In the genomic region with DNA sequence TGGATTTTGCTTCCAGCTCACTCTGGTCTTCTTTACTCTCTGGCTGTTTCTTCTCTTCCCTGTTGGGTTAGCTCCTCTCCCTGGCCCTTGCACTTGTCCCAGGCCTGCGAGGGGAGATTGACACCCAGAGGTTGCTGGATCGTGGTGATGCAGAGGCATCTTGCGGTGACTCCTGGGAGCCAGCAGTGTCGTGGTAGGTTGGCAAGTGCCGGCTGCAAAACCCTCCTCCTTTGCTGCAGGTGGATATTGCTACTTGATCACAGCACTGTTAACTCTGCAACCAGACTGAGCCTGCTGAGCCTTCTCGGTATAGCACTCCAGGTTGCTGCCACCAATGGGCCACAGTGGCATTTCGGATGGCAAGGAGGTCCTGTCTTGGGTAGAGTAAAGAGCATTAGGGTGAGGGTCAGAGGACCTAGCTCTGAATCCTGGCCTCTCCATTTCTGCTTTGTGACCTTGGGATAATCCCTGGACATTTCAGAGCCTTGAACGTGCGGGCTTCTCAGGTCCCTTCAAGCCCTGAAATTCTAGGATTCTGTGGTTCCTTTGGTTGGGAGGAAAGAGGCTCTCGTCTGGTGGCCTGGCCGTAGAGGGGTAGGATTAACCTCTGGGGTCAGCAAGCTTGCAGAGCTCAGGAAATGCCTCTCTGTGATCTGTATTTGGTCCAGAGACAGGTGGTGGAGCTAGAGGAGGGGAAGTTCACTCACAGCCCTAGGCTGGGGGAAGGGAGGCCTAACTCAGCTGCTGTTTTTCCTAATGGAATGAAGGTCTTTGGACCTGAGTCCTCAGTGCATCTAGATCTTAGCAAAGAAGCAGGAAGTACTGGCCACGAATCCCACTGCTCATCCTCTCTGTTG, we compare ENCODE assay signal across 1 cellular context.
A peak's percentile ranks its signal among the peaks of the same experiment; 100 is the strongest.
TF ChIP-seq lines count a peak whose summit lies in the region.

No MANE protein-coding gene starts in this region.

TF ChIP-seq in HepG2, 621 proteins besides CTCF, POLR2A, EP300 and RAD21 (continued from another document and continues in another):
- TF ChIP-seq, protein P1, sequence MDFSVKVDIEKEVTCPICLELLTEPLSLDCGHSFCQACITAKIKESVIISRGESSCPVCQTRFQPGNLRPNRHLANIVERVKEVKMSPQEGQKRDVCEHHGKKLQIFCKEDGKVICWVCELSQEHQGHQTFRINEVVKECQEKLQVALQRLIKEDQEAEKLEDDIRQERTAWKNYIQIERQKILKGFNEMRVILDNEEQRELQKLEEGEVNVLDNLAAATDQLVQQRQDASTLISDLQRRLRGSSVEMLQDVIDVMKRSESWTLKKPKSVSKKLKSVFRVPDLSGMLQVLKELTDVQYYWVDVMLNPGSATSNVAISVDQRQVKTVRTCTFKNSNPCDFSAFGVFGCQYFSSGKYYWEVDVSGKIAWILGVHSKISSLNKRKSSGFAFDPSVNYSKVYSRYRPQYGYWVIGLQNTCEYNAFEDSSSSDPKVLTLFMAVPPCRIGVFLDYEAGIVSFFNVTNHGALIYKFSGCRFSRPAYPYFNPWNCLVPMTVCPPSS (IDR thresholded peaks at IDR 0.05), result no peak
- TF ChIP-seq, protein P2, sequence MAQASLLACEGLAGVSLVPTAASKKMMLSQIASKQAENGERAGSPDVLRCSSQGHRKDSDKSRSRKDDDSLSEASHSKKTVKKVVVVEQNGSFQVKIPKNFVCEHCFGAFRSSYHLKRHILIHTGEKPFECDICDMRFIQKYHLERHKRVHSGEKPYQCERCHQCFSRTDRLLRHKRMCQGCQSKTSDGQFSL (CRISPR knock-in tag; IDR thresholded peaks at IDR 0.05), result no peak
- TF ChIP-seq ZKSCAN8 (CRISPR knock-in tag; IDR thresholded peaks at IDR 0.05; ENCODE audit: borderline replicate concordance), result no peak
- TF ChIP-seq YEATS2 (CRISPR knock-in tag; IDR thresholded peaks at IDR 0.05; ENCODE audit: borderline replicate concordance), result 0 out of 2 replicates have a peak, but pooled peaks have one; percentile 37
- TF ChIP-seq SRY (CRISPR knock-in tag; IDR thresholded peaks at IDR 0.05), result no peak
- TF ChIP-seq HNRNPK (IDR thresholded peaks at IDR 0.05; ENCODE audit: low read depth, low read length, poor library complexity, severe bottlenecking), result no peak
- no peak for TF ChIP-seq MYNN (CRISPR knock-in tag; IDR thresholded peaks at IDR 0.05; ENCODE audit: low read depth)
- no peak for TF ChIP-seq TBP (CRISPR knock-in tag; IDR thresholded peaks at IDR 0.05)
- 0 out of 2 replicates have a peak, but pooled peaks have one; percentile 50 for TF ChIP-seq TOPORS (CRISPR knock-in tag; IDR thresholded peaks at IDR 0.05)
- TF ChIP-seq FOXP1 (IDR thresholded peaks at IDR 0.05), result no peak
- TF ChIP-seq FOXP1 (CRISPR knock-in tag; IDR thresholded peaks at IDR 0.05), result peak; percentile 37; the same call in 1 of the 2 replicates
- TF ChIP-seq, protein P3, sequence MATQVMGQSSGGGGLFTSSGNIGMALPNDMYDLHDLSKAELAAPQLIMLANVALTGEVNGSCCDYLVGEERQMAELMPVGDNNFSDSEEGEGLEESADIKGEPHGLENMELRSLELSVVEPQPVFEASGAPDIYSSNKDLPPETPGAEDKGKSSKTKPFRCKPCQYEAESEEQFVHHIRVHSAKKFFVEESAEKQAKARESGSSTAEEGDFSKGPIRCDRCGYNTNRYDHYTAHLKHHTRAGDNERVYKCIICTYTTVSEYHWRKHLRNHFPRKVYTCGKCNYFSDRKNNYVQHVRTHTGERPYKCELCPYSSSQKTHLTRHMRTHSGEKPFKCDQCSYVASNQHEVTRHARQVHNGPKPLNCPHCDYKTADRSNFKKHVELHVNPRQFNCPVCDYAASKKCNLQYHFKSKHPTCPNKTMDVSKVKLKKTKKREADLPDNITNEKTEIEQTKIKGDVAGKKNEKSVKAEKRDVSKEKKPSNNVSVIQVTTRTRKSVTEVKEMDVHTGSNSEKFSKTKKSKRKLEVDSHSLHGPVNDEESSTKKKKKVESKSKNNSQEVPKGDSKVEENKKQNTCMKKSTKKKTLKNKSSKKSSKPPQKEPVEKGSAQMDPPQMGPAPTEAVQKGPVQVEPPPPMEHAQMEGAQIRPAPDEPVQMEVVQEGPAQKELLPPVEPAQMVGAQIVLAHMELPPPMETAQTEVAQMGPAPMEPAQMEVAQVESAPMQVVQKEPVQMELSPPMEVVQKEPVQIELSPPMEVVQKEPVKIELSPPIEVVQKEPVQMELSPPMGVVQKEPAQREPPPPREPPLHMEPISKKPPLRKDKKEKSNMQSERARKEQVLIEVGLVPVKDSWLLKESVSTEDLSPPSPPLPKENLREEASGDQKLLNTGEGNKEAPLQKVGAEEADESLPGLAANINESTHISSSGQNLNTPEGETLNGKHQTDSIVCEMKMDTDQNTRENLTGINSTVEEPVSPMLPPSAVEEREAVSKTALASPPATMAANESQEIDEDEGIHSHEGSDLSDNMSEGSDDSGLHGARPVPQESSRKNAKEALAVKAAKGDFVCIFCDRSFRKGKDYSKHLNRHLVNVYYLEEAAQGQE (IDR thresholded peaks at IDR 0.05; ENCODE audit: borderline replicate concordance in 1 of 2, low read depth in 1 of 2, low read length in 2 of 2), result no peak; a peak in 1 of 4 replicates
- TF ChIP-seq ZNF496 (CRISPR knock-in tag; IDR thresholded peaks at IDR 0.05; ENCODE audit: insufficient replicate concordance), result no peak
- TF ChIP-seq HMG20B (CRISPR knock-in tag; conservative IDR thresholded peaks at IDR 0.05), result 0 out of 2 replicates have a peak, but pooled peaks have one; percentile 29
- TF ChIP-seq, protein P4, sequence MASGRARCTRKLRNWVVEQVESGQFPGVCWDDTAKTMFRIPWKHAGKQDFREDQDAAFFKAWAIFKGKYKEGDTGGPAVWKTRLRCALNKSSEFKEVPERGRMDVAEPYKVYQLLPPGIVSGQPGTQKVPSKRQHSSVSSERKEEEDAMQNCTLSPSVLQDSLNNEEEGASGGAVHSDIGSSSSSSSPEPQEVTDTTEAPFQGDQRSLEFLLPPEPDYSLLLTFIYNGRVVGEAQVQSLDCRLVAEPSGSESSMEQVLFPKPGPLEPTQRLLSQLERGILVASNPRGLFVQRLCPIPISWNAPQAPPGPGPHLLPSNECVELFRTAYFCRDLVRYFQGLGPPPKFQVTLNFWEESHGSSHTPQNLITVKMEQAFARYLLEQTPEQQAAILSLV (CRISPR knock-in tag; IDR thresholded peaks at IDR 0.05; ENCODE audit: borderline replicate concordance), result no peak
- TF ChIP-seq, protein P5, sequence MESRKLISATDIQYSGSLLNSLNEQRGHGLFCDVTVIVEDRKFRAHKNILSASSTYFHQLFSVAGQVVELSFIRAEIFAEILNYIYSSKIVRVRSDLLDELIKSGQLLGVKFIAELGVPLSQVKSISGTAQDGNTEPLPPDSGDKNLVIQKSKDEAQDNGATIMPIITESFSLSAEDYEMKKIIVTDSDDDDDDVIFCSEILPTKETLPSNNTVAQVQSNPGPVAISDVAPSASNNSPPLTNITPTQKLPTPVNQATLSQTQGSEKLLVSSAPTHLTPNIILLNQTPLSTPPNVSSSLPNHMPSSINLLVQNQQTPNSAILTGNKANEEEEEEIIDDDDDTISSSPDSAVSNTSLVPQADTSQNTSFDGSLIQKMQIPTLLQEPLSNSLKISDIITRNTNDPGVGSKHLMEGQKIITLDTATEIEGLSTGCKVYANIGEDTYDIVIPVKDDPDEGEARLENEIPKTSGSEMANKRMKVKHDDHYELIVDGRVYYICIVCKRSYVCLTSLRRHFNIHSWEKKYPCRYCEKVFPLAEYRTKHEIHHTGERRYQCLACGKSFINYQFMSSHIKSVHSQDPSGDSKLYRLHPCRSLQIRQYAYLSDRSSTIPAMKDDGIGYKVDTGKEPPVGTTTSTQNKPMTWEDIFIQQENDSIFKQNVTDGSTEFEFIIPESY (CRISPR knock-in tag; IDR thresholded peaks at IDR 0.05), result no peak
- TF ChIP-seq MIXL1 (CRISPR knock-in tag; IDR thresholded peaks at IDR 0.05), result peak; percentile 89
- TF ChIP-seq NR2F1 (CRISPR knock-in tag; IDR thresholded peaks at IDR 0.05), result peak; percentile 57 to 74; a peak in 3 of 4 replicates
- TF ChIP-seq ZNF652 (CRISPR knock-in tag; IDR thresholded peaks at IDR 0.05; ENCODE audit: borderline replicate concordance, low read depth), result peak; percentile 15; the same call in 1 of the 2 replicates
- TF ChIP-seq ZNF557 (CRISPR knock-in tag; IDR thresholded peaks at IDR 0.05), result no peak
- no peak for TF ChIP-seq ATF7-NPFF (CRISPR knock-in tag; IDR thresholded peaks at IDR 0.05; ENCODE audit: low read depth)
- no peak for TF ChIP-seq ZNF775 (CRISPR knock-in tag; IDR thresholded peaks at IDR 0.05; ENCODE audit: borderline replicate concordance)
- TF ChIP-seq ZNF709 (CRISPR knock-in tag; IDR thresholded peaks at IDR 0.05), result no peak
- TF ChIP-seq ZNF749 (CRISPR knock-in tag; IDR thresholded peaks at IDR 0.05; ENCODE audit: borderline replicate concordance), result no peak
- no peak for TF ChIP-seq LCORL (IDR thresholded peaks at IDR 0.05)
- peak; percentile 81 for TF ChIP-seq LCORL (CRISPR knock-in tag; IDR thresholded peaks at IDR 0.05)
- TF ChIP-seq NFE2 (CRISPR knock-in tag; IDR thresholded peaks at IDR 0.05), result no peak
- TF ChIP-seq CC2D1A (CRISPR knock-in tag; IDR thresholded peaks at IDR 0.05), result no peak
- no peak for TF ChIP-seq GZF1 (CRISPR knock-in tag; IDR thresholded peaks at IDR 0.05)
- TF ChIP-seq ZNF891 (CRISPR knock-in tag; IDR thresholded peaks at IDR 0.05), result no peak
- peak; percentile 92 for TF ChIP-seq HNF4G (IDR thresholded peaks at IDR 0.05; ENCODE audit: borderline replicate concordance, low read depth, low read length)
- TF ChIP-seq HNF4G (CRISPR knock-in tag; IDR thresholded peaks at IDR 0.05; ENCODE audit: borderline replicate concordance, low read depth), result peak; percentile 94
- TF ChIP-seq EED (CRISPR knock-in tag; IDR thresholded peaks at IDR 0.05), result no peak
- TF ChIP-seq SP4 (CRISPR knock-in tag; IDR thresholded peaks at IDR 0.05), result no peak
- no peak for TF ChIP-seq ZNF20 (CRISPR knock-in tag; IDR thresholded peaks at IDR 0.05)
- TF ChIP-seq, protein P6, sequence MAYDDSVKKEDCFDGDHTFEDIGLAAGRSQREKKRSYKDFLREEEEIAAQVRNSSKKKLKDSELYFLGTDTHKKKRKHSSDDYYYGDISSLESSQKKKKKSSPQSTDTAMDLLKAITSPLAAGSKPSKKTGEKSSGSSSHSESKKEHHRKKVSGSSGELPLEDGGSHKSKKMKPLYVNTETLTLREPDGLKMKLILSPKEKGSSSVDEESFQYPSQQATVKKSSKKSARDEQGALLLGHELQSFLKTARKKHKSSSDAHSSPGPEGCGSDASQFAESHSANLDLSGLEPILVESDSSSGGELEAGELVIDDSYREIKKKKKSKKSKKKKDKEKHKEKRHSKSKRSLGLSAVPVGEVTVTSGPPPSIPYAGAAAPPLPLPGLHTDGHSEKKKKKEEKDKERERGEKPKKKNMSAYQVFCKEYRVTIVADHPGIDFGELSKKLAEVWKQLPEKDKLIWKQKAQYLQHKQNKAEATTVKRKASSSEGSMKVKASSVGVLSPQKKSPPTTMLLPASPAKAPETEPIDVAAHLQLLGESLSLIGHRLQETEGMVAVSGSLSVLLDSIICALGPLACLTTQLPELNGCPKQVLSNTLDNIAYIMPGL (CRISPR knock-in tag; IDR thresholded peaks at IDR 0.05; ENCODE audit: borderline replicate concordance in 1 of 2, low read depth in 1 of 2), result peak; percentile 42 to 70; a peak in 2 of 4 replicates
- TF ChIP-seq, protein P7, sequence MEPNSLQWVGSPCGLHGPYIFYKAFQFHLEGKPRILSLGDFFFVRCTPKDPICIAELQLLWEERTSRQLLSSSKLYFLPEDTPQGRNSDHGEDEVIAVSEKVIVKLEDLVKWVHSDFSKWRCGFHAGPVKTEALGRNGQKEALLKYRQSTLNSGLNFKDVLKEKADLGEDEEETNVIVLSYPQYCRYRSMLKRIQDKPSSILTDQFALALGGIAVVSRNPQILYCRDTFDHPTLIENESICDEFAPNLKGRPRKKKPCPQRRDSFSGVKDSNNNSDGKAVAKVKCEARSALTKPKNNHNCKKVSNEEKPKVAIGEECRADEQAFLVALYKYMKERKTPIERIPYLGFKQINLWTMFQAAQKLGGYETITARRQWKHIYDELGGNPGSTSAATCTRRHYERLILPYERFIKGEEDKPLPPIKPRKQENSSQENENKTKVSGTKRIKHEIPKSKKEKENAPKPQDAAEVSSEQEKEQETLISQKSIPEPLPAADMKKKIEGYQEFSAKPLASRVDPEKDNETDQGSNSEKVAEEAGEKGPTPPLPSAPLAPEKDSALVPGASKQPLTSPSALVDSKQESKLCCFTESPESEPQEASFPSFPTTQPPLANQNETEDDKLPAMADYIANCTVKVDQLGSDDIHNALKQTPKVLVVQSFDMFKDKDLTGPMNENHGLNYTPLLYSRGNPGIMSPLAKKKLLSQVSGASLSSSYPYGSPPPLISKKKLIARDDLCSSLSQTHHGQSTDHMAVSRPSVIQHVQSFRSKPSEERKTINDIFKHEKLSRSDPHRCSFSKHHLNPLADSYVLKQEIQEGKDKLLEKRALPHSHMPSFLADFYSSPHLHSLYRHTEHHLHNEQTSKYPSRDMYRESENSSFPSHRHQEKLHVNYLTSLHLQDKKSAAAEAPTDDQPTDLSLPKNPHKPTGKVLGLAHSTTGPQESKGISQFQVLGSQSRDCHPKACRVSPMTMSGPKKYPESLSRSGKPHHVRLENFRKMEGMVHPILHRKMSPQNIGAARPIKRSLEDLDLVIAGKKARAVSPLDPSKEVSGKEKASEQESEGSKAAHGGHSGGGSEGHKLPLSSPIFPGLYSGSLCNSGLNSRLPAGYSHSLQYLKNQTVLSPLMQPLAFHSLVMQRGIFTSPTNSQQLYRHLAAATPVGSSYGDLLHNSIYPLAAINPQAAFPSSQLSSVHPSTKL (CRISPR knock-in tag; IDR thresholded peaks at IDR 0.05), result peak; percentile 83
- peak; percentile 77 for TF ChIP-seq SALL1 (CRISPR knock-in tag; IDR thresholded peaks at IDR 0.05)
- peak; percentile 78; the same call in 1 of the 2 replicates for TF ChIP-seq DPF2 (CRISPR knock-in tag; IDR thresholded peaks at IDR 0.05; ENCODE audit: borderline replicate concordance, low read depth)
- TF ChIP-seq ETV5 (CRISPR knock-in tag; IDR thresholded peaks at IDR 0.05; ENCODE audit: borderline replicate concordance), result peak; percentile 87; the same call in 1 of the 2 replicates
- TF ChIP-seq BHLHE40 (IDR thresholded peaks at IDR 0.05; ENCODE audit: low read length), result no peak
- no peak for TF ChIP-seq JDP2 (CRISPR knock-in tag; IDR thresholded peaks at IDR 0.05; ENCODE audit: borderline replicate concordance)
- peak; percentile 88; the same call in 1 of the 2 replicates for TF ChIP-seq ELF4 (CRISPR knock-in tag; IDR thresholded peaks at IDR 0.05; ENCODE audit: borderline replicate concordance)
- TF ChIP-seq SNAI1 (CRISPR knock-in tag; IDR thresholded peaks at IDR 0.05; ENCODE audit: borderline replicate concordance), result no peak
- no peak for TF ChIP-seq ZNF577 (CRISPR knock-in tag; IDR thresholded peaks at IDR 0.05; ENCODE audit: borderline replicate concordance, low read depth)
- TF ChIP-seq HOXA5 (CRISPR knock-in tag; IDR thresholded peaks at IDR 0.05), result 0 out of 2 replicates have a peak, but pooled peaks have one; percentile 36
- no peak for TF ChIP-seq CENPT (CRISPR knock-in tag; IDR thresholded peaks at IDR 0.05; ENCODE audit: low read depth)
- TF ChIP-seq, protein P8, sequence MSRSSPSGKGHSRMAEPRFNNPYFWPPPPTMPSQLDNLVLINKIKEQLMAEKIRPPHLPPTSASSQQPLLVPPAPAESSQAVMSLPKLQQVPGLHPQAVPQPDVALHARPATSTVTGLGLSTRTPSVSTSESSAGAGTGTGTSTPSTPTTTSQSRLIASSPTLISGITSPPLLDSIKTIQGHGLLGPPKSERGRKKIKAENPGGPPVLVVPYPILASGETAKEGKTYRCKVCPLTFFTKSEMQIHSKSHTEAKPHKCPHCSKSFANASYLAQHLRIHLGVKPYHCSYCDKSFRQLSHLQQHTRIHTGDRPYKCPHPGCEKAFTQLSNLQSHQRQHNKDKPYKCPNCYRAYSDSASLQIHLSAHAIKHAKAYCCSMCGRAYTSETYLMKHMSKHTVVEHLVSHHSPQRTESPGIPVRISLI (CRISPR knock-in tag; IDR thresholded peaks at IDR 0.05; ENCODE audit: borderline replicate concordance), result 0 out of 2 replicates have a peak, but pooled peaks have one; percentile 29
- 0 out of 4 replicates have a peak, but pooled peaks of 1 of the 2 experiments have one; percentile 13 for TF ChIP-seq MAFK (conservative IDR thresholded peaks at IDR 0.05 in 1 of 2, IDR thresholded peaks at IDR 0.05 in 1 of 2; ENCODE audit: low read length in 2 of 2)
